Comparison of ENCODE assay signal across 8 cellular contexts in the genomic region with DNA sequence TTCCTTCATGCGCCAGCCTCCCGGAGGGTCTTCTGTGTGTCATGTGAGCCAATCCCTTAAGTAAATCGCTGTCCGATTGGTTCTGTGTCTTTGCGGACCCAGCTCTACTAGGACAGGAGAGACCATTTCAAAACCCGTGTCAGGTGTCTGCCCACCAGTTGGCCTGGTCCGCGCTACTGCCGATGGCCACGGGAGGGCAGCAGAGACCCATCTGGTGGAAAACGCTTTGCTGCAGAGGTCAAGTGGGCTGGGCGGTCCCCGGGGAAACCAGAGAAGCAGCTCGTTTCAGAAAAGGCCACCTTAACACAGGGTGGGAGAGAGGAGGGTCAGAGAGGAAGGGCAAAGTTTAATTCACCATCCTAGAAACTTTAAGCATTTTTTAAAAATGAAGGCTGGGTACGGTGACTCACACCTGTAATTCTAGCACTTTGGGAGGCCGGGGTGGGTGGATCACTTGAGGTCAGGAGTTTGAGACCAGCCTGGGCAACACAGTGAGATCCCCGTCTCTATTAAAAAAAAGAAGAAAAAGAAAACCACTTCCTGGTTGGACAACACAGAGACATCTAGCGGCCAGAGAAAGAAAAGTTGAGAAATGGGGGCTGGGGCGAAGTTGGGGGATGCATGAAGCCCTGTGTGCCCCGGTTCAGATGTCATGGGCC. TPM values are rescaled to one million over a fixed set of nuclear protein-coding genes. Genes with fewer than 3 reads are reported as not detected.
DNase-seq lines count a peak whose midpoint lies in the region; ATAC-seq and TF ChIP-seq lines count a peak whose summit lies in the region.

No MANE protein-coding gene starts in this region.

- intact Hi-C loops in heart left ventricle (cut with DNase I) (loop anchor here (2.0 to 10.0 kb wide), 15 partner anchors 57 to 602 kb away; partner anchors contain the start of gene GSE1 (in 2 of the 10)), psoas muscle (cut with DNase I) (loop anchor here (2.0 to 10.0 kb wide), 4 partner anchors 57 to 110 kb away; no protein-coding TSS in a partner anchor)

- H3K27ac ChIP-seq in CD4-positive, CD25-positive, alpha-beta regulatory T cell (ENCODE audit: insufficient read depth, low read length, poor library complexity, severe bottlenecking): no peak overlapping the region
- H3K27ac ChIP-seq in heart left ventricle: peak overlapping the region in 7 of 12 donors; percentile 23 to 60 (median 49)
- peak overlapping the region; percentile 50 for H3K27ac ChIP-seq in psoas muscle

- TF ChIP-seq CTCF in heart left ventricle (IDR thresholded peaks at IDR 0.05): peak; percentile 85 to 99 (median 96)
- TF ChIP-seq CTCF in psoas muscle (IDR thresholded peaks at IDR 0.05): peak; percentile 98

- H3K4me1 ChIP-seq in CD4-positive, CD25-positive, alpha-beta regulatory T cell (ENCODE audit: control insufficient read depth, insufficient read depth, low read length, poor library complexity, severe bottlenecking): peaks cover 4% of the 10 kb centered on the region
- H3K4me1 ChIP-seq in heart left ventricle (peaks cover 0 to 9% (median 1%) of the 10 kb centered on the region in 12 donors), psoas muscle (peaks cover 8% of the 10 kb centered on the region)

- peaks cover 0 to 2% (median 0%) of the 10 kb centered on the region in 7 donors for H3K9me3 Mint-ChIP-seq in CD4-positive, CD25-positive, alpha-beta regulatory T cell

- H3K27me3 ChIP-seq in CD4-positive, CD25-positive, alpha-beta regulatory T cell (ENCODE audit: control insufficient read depth, insufficient read depth, low read length): no peaks in the 10 kb centered on the region
- H3K27me3 ChIP-seq in heart left ventricle (no peaks in the 10 kb centered on the region), psoas muscle (ENCODE audit: insufficient read depth in 3 of 3, low read length in 2 of 3) (no peaks in the 10 kb centered on the region)

- H3K4me3 ChIP-seq in CD4-positive, CD25-positive, alpha-beta regulatory T cell (ENCODE audit: low read depth, low read length): peak overlapping the region; percentile 67
- H3K4me3 ChIP-seq in heart left ventricle: peak overlapping the region in 4 of 12 donors; percentile 23 to 40 (median 29)
- H3K4me3 ChIP-seq in psoas muscle: peak overlapping the region; percentile 25

- H3K4me1 Mint-ChIP-seq in CD4-positive, CD25-positive, alpha-beta regulatory T cell: peaks cover 0 to 13% (median 5%) of the 10 kb centered on the region in 4 donors

- DNase-seq in CD4-positive, CD25-positive, alpha-beta regulatory T cell: peak; percentile 45 to 70 (median 52)
- DNase-seq in NCI-H128 (lab: John Stamatoyannopoulos, UW; ENCODE audit: unreplicated experiment) (peak; percentile 39), T-helper 1 cell (peak; percentile 45 to 70 (median 56)), heart left ventricle (peak; percentile 86 to 94 (median 88)), psoas muscle (peak; percentile 90 to 95), ureter (ENCODE audit: low spot score) (peak; percentile 91)
- peak; percentile 76 for DNase-seq in activated naive CD8-positive, alpha-beta T cell treated with anti-CD3 and anti-CD28 coated beads, Interleukin-2, amount 50 U/mL, for 16 hours (ENCODE audit: low read depth, low spot score)

- peak overlapping the region; percentile 50 to 90 (median 90) for H3K27ac Mint-ChIP-seq in CD4-positive, CD25-positive, alpha-beta regulatory T cell

- no peak for TF ChIP-seq POLR2A in heart left ventricle (IDR thresholded peaks at IDR 0.05)

- peak overlapping the region in 3 of 4 donors; percentile 78 to 88 (median 84) for H3K4me3 Mint-ChIP-seq in CD4-positive, CD25-positive, alpha-beta regulatory T cell

- WGBS in heart left ventricle, 4 donors: 12 to 18% (median 14%) methylated on average over 15 to 20 of the region's 20 CpGs
- 7 to 10% (median 9%) methylated on average over 20 of the region's 20 CpGs for WGBS in psoas muscle, 3 donors

- ATAC-seq in CD4-positive, CD25-positive, alpha-beta regulatory T cell (ENCODE audit: low read depth in 2 of 2): peak; percentile 50 to 69
- ATAC-seq in GM21717 (IDR thresholded peaks at IDR 0.05; ENCODE audit: unreplicated experiment) (peak; percentile 73), heart left ventricle (peak; percentile 70 to 91 (median 86)), psoas muscle (peak; percentile 92 to 97 (median 96))

- H3K36me3 ChIP-seq in CD4-positive, CD25-positive, alpha-beta regulatory T cell (ENCODE audit: control insufficient read depth, insufficient read depth, low read length): no peaks in the 10 kb centered on the region
- no peaks in the 10 kb centered on the region for H3K36me3 ChIP-seq in heart left ventricle
- no peaks in the 10 kb centered on the region for H3K36me3 ChIP-seq in psoas muscle (ENCODE audit: insufficient read depth in 1 of 2, low read depth in 1 of 2)

- H3K36me3 Mint-ChIP-seq in CD4-positive, CD25-positive, alpha-beta regulatory T cell: no peaks in the 10 kb centered on the region

- no peaks in the 10 kb centered on the region for H3K27me3 Mint-ChIP-seq in CD4-positive, CD25-positive, alpha-beta regulatory T cell

- H3K9me3 ChIP-seq in CD4-positive, CD25-positive, alpha-beta regulatory T cell (ENCODE audit: control insufficient read depth in 2 of 2, low read length in 2 of 2): no peaks in the 10 kb centered on the region
- H3K9me3 ChIP-seq in heart left ventricle (no peaks in the 10 kb centered on the region), psoas muscle (no peaks in the 10 kb centered on the region)

RNA-seq across cellular contexts. Expression of gene CIBAR2, which starts 2.8 kb away (rescaled TPM):
- not detected for total RNA-seq in CD4-positive, CD25-positive, alpha-beta regulatory T cell
- polyA plus RNA-seq in CD4-positive, CD25-positive, alpha-beta regulatory T cell: not detected
- total RNA-seq in heart left ventricle (not detected), psoas muscle (under 1 TPM in 1 of 4 donors, not detected in 3; 0.36 TPM), ureter (not detected)
- polyA plus RNA-seq in heart left ventricle (not detected), psoas muscle (not detected)

Comparison
In these comparisons a context has a peak if more than half of its experiments do, and no peak if none do; other contexts are left out.
1. DNase-seq: peak in every context shown above with its lines; median percentile 92 in psoas muscle; 91 in ureter; 88 in heart left ventricle; 76 in activated naive CD8-positive, alpha-beta T cell treated with anti-CD3 and anti-CD28 coated beads, Interleukin-2, amount 50 U/mL, for 16 hours; 56 in T-helper 1 cell; 52 in CD4-positive, CD25-positive, alpha-beta regulatory T cell; 39 in NCI-H128.